19 cellular contexts compared by ENCODE assay signal in genomic region chr14:99724196-99724891, GRCh38. TPM values are rescaled to one million over a fixed set of nuclear protein-coding genes. Genes with fewer than 3 reads are reported as not detected.
A peak's percentile ranks its signal among the peaks of the same experiment; 100 is the strongest.
DNase-seq lines count a peak whose midpoint lies in the region; ATAC-seq, FAIRE-seq and TF ChIP-seq lines count a peak whose summit lies in the region.
"Had no signal": no experiment of that assay in that cellular context is flagged by ENCODE, and none has a peak within 500 bp of the region (broad histone marks: within the 10 kb centered on the region; RNA-seq: fewer than 3 reads in every experiment).

No MANE protein-coding gene starts in this region.

- H3K36me3 Mint-ChIP-seq in neural progenitor cell, result no peaks in the 10 kb centered on the region

- no peak overlapping the region for H3K4me3 ChIP-seq in neural progenitor cell
- H3K4me3 ChIP-seq: BLaER1 treated with 17β-estradiol and CSF1 and Interleukin-3, amounts not matched to agents 10 nM and 100 nM; testis had no signal

- peaks cover 9% of the 10 kb centered on the region for H3K4me1 Mint-ChIP-seq in neural progenitor cell

- no peak overlapping the region for H3K27ac Mint-ChIP-seq in neural progenitor cell

- no peaks in the 10 kb centered on the region for H3K79me2 ChIP-seq in neural progenitor cell (ENCODE audit: low read depth)

- no peak for TF ChIP-seq CTCF in neural progenitor cell (IDR thresholded peaks at IDR 0.05)

- ATAC-seq in GM19452 (IDR thresholded peaks at IDR 0.05; ENCODE audit: unreplicated experiment) (no peak), GM21515 (IDR thresholded peaks at IDR 0.05; ENCODE audit: unreplicated experiment) (no peak)
- ATAC-seq: naive thymus-derived CD8-positive, alpha-beta T cell had no signal

- H3K4me2 ChIP-seq in neural progenitor cell, result peak overlapping the region; percentile 12
- H3K4me2 ChIP-seq: BLaER1 treated with 17β-estradiol and CSF1 and Interleukin-3, amounts not matched to agents 10 nM and 100 nM had no signal

- no peaks in the 10 kb centered on the region for H3F3A ChIP-seq in neural progenitor cell (ENCODE audit: low read depth)

- H3K4me1 ChIP-seq in neural progenitor cell, result peaks cover 10% of the 10 kb centered on the region
- H3K4me1 ChIP-seq: testis had no signal

- no peak overlapping the region for H3K27ac ChIP-seq in neural progenitor cell
- H3K27ac ChIP-seq: BLaER1 treated with 17β-estradiol and CSF1 and Interleukin-3, amounts not matched to agents 10 nM and 100 nM; RWPE1; testis had no signal

- H4K20me1 ChIP-seq in neural progenitor cell (ENCODE audit: low read depth), result no peaks in the 10 kb centered on the region

- peaks cover 2% of the 10 kb centered on the region for H3K9me3 Mint-ChIP-seq in neural progenitor cell
- H3K9me3 Mint-ChIP-seq: naive thymus-derived CD8-positive, alpha-beta T cell had no signal

- H3K27me3 Mint-ChIP-seq in neural progenitor cell (ENCODE audit: insufficient read depth, low read depth), result peaks cover 8% of the 10 kb centered on the region

- DNase-seq in EL (peak; percentile 24), HTR-8/SVneo (ENCODE audit: insufficient read length, low spot score) (peak; percentile 31), neural progenitor cell (ENCODE audit: low spot score) (no peak)
- peak; percentile 9 for DNase-seq in activated CD8-positive, alpha-beta memory T cell treated with anti-CD3 and anti-CD28 coated beads, Interleukin-2, amount 50 U/mL, for 4 hours
- no peak for DNase-seq in effector CD8-positive, alpha-beta T cell (lab: John Stamatoyannopoulos, UW)
- DNase-seq: central memory CD4-positive, alpha-beta T cell; DMS79 treated with DMSO at 0.1 percent for 48 hours; MM.1S; NCI-H187; NCI-H748 treated with DMSO at 0.1 percent for 48 hours; T-helper 2 cell; testis had no signal

- no peaks in the 10 kb centered on the region for H3K9me3 ChIP-seq in neural progenitor cell (ENCODE audit: low read depth)
- H3K9me3 ChIP-seq: BLaER1 treated with 17β-estradiol and CSF1 and Interleukin-3, amounts not matched to agents 10 nM and 100 nM; testis had no signal

- H3K9ac ChIP-seq in neural progenitor cell, result no peak overlapping the region
- H3K9ac ChIP-seq: BLaER1 treated with 17β-estradiol and CSF1 and Interleukin-3, amounts not matched to agents 10 nM and 100 nM had no signal

- H3K36me3 ChIP-seq in neural progenitor cell, result no peaks in the 10 kb centered on the region
- H3K36me3 ChIP-seq: BLaER1 treated with 17β-estradiol and CSF1 and Interleukin-3, amounts not matched to agents 10 nM and 100 nM had no signal

- no peaks in the 10 kb centered on the region for H3K27me3 ChIP-seq in neural progenitor cell
- H3K27me3 ChIP-seq: BLaER1 treated with 17β-estradiol and CSF1 and Interleukin-3, amounts not matched to agents 10 nM and 100 nM; testis had no signal

- H2AFZ ChIP-seq in neural progenitor cell (replicated peaks), result no peak overlapping the region

- H3K4me3 Mint-ChIP-seq in neural progenitor cell, result no peak overlapping the region
- H3K4me3 Mint-ChIP-seq: naive thymus-derived CD8-positive, alpha-beta T cell had no signal

- no peak for FAIRE-seq in HTR-8/SVneo (lab: Jason Lieb, UNC)
- FAIRE-seq: frontal cortex had no signal

RNA-seq across cellular contexts. Expression of gene CYP46A1, which starts 40.2 kb away (rescaled TPM):
- total RNA-seq in neural progenitor cell (ENCODE audit: low replicate concordance), result 0.77 and 1.1 TPM in 2 replicates
- total RNA-seq: HT-29 had no signal

Comparison
In these comparisons a context has a peak if more than half of its experiments do, and no peak if none do; other contexts are left out.
1. DNase-seq: peak in EL (single experiment), HTR-8/SVneo (single experiment) and activated CD8-positive, alpha-beta memory T cell treated with anti-CD3 and anti-CD28 coated beads, Interleukin-2, amount 50 U/mL, for 4 hours (single experiment); none in neural progenitor cell (single experiment) and effector CD8-positive, alpha-beta T cell (single experiment).